Comparison of ENCODE assay signal across 19 cellular contexts in genomic region chr10:12777840-12778585, GRCh38.
DNase-seq lines count a peak whose midpoint lies in the region; ATAC-seq and TF ChIP-seq lines count a peak whose summit lies in the region.
"Had no signal": no experiment of that assay in that cellular context is flagged by ENCODE, and none has a peak within 500 bp of the region (broad histone marks: within the 10 kb centered on the region; RNA-seq: fewer than 3 reads in every experiment).

No MANE protein-coding gene starts in this region.

- H3K4me3 ChIP-seq in lower leg skin (ENCODE audit: low read depth, poor library complexity, severe bottlenecking), result no peak overlapping the region
- H3K4me3 ChIP-seq: hepatocyte, right lobe of liver, testis had no signal

- H3K4me3 Mint-ChIP-seq in activated CD8-positive, alpha-beta T cell treated with anti-CD3 and anti-CD28 coated beads for 36 hours, result no peak overlapping the region
- H3K4me3 Mint-ChIP-seq in activated CD8-positive, alpha-beta T cell treated with anti-CD3 and anti-CD28 coated beads, Interleukin-2, amount 10 ng/mL, durations not matched to agents 7 days and 5 days, result no peak overlapping the region
- H3K4me3 Mint-ChIP-seq: H9; natural killer cell treated with Interleukin-12 subunit alpha and Interleukin-12 subunit beta and Interleukin-15 and Interleukin-18, amount 100 ng/mL, for 72 hours had no signal

- CTCF ChIA-PET in activated CD8-positive, alpha-beta T cell treated with anti-CD3 and anti-CD28 coated beads for 36 hours (lab: Charles Lee), result no interaction called here
- CTCF ChIA-PET in activated CD8-positive, alpha-beta T cell treated with anti-CD3 and anti-CD28 coated beads, Interleukin-2, amount 10 ng/mL, durations not matched to agents 7 days and 5 days (lab: Charles Lee), result no interaction called here

- in situ Hi-C loops in G401 (cut with HindIII; ENCODE audit: low sequenced_read_pairs), result no loop called here

- no peak overlapping the region for H3K27ac Mint-ChIP-seq in activated CD8-positive, alpha-beta T cell treated with anti-CD3 and anti-CD28 coated beads for 36 hours
- no peak overlapping the region for H3K27ac Mint-ChIP-seq in activated CD8-positive, alpha-beta T cell treated with anti-CD3 and anti-CD28 coated beads, Interleukin-2, amount 10 ng/mL, durations not matched to agents 7 days and 5 days
- H3K27ac Mint-ChIP-seq: H9; natural killer cell treated with Interleukin-12 subunit alpha and Interleukin-12 subunit beta and Interleukin-15 and Interleukin-18, amount 100 ng/mL, for 72 hours had no signal

- peak; percentile 44 for DNase-seq in activated CD8-positive, alpha-beta T cell treated with anti-CD3 and anti-CD28 coated beads for 36 hours
- no peak for DNase-seq in activated CD8-positive, alpha-beta T cell treated with anti-CD3 and anti-CD28 coated beads, Interleukin-2, amount 10 ng/mL, durations not matched to agents 7 days and 5 days
- DNase-seq in G401 (ENCODE audit: low spot score), result peak; percentile 39
- DNase-seq in left ventricle myocardium superior, result peak; percentile 40
- peak; percentile 10 for DNase-seq in stimulated activated CD4-positive, alpha-beta T cell treated with anti-CD3 and anti-CD28 coated beads, Interleukin-4, amount 100 ng/mL, for 24 hours
- no peak for DNase-seq in RPMI8226
- no peak for DNase-seq in lower leg skin (ENCODE audit: low spot score in 2 of 2)
- DNase-seq: amniotic stem cell, H9, NCI-H2029 treated with DMSO at 0.1 percent for 48 hours, NCI-H524 treated with DMSO at 0.1 percent for 48 hours, right lobe of liver, SK-N-SH, testis had no signal

- 38 to 54% methylated on average over 7 to 8 of the region's 8 CpGs for WGBS in lower leg skin, 2 donors

- H3K4me1 Mint-ChIP-seq in activated CD8-positive, alpha-beta T cell treated with anti-CD3 and anti-CD28 coated beads for 36 hours (ENCODE audit: low read depth), result peaks cover 20% of the 10 kb centered on the region
- H3K4me1 Mint-ChIP-seq in activated CD8-positive, alpha-beta T cell treated with anti-CD3 and anti-CD28 coated beads, Interleukin-2, amount 10 ng/mL, durations not matched to agents 7 days and 5 days (ENCODE audit: low read depth), result peaks cover 4% of the 10 kb centered on the region

- no peak for TF ChIP-seq CTCF in activated CD8-positive, alpha-beta T cell treated with anti-CD3 and anti-CD28 coated beads for 36 hours (IDR thresholded peaks at IDR 0.05)
- no peak for TF ChIP-seq CTCF in lower leg skin (IDR thresholded peaks at IDR 0.05)

- POLR2A ChIA-PET in activated CD8-positive, alpha-beta T cell treated with anti-CD3 and anti-CD28 coated beads for 36 hours (lab: Charles Lee), result interaction anchor here (0.8 kb wide), 2 partner anchors 8 to 27 kb away, joined by 3 read pairs; no protein-coding TSS in a partner anchor
- POLR2A ChIA-PET in activated CD8-positive, alpha-beta T cell treated with anti-CD3 and anti-CD28 coated beads, Interleukin-2, amount 10 ng/mL, durations not matched to agents 7 days and 5 days (lab: Charles Lee), result no interaction called here

- peak; percentile 59 for ATAC-seq in activated CD8-positive, alpha-beta T cell treated with anti-CD3 and anti-CD28 coated beads for 36 hours
- no peak for ATAC-seq in activated CD8-positive, alpha-beta T cell treated with anti-CD3 and anti-CD28 coated beads, Interleukin-2, amount 10 ng/mL, durations not matched to agents 7 days and 5 days
- ATAC-seq in left ventricle myocardium superior (no peak), HG03571 (IDR thresholded peaks at IDR 0.05; ENCODE audit: unreplicated experiment) (no peak)
- ATAC-seq: esophagus mucosa; left lobe of liver; natural killer cell treated with Interleukin-12 subunit alpha and Interleukin-12 subunit beta and Interleukin-15 and Interleukin-18, amount 100 ng/mL, for 72 hours; right lobe of liver had no signal

- H3K27me3 Mint-ChIP-seq in activated CD8-positive, alpha-beta T cell treated with anti-CD3 and anti-CD28 coated beads for 36 hours, result no peaks in the 10 kb centered on the region
- H3K27me3 Mint-ChIP-seq in activated CD8-positive, alpha-beta T cell treated with anti-CD3 and anti-CD28 coated beads, Interleukin-2, amount 10 ng/mL, durations not matched to agents 7 days and 5 days (ENCODE audit: low read depth), result no peaks in the 10 kb centered on the region
- H3K27me3 Mint-ChIP-seq: natural killer cell treated with Interleukin-12 subunit alpha and Interleukin-12 subunit beta and Interleukin-15 and Interleukin-18, amount 100 ng/mL, for 72 hours had no signal

- no peak for TF ChIP-seq POLR2A in lower leg skin (IDR thresholded peaks at IDR 0.05)

- H3K36me3 Mint-ChIP-seq in activated CD8-positive, alpha-beta T cell treated with anti-CD3 and anti-CD28 coated beads for 36 hours (ENCODE audit: low read depth), result peaks cover 2% of the 10 kb centered on the region
- no peaks in the 10 kb centered on the region for H3K36me3 Mint-ChIP-seq in activated CD8-positive, alpha-beta T cell treated with anti-CD3 and anti-CD28 coated beads, Interleukin-2, amount 10 ng/mL, durations not matched to agents 7 days and 5 days (ENCODE audit: low read depth)
- H3K36me3 Mint-ChIP-seq: natural killer cell treated with Interleukin-12 subunit alpha and Interleukin-12 subunit beta and Interleukin-15 and Interleukin-18, amount 100 ng/mL, for 72 hours had no signal

- intact Hi-C loops in activated CD8-positive, alpha-beta T cell treated with anti-CD3 and anti-CD28 coated beads for 36 hours (cut with micrococcal nuclease), result no loop called here
- intact Hi-C loops in left ventricle myocardium superior (cut with micrococcal nuclease), result no loop called here
- intact Hi-C loops in lower leg skin (cut with DNase I; ENCODE audit: low total_unique reads), result no loop called here

- no peaks in the 10 kb centered on the region for H3K9me3 Mint-ChIP-seq in activated CD8-positive, alpha-beta T cell treated with anti-CD3 and anti-CD28 coated beads for 36 hours
- no peaks in the 10 kb centered on the region for H3K9me3 Mint-ChIP-seq in activated CD8-positive, alpha-beta T cell treated with anti-CD3 and anti-CD28 coated beads, Interleukin-2, amount 10 ng/mL, durations not matched to agents 7 days and 5 days (ENCODE audit: insufficient read depth)
- H3K9me3 Mint-ChIP-seq: H9; natural killer cell treated with Interleukin-12 subunit alpha and Interleukin-12 subunit beta and Interleukin-15 and Interleukin-18, amount 100 ng/mL, for 72 hours had no signal

Comparison
In these comparisons a context has a peak if more than half of its experiments do, and no peak if none do; other contexts are left out.
1. DNase-seq: peak in activated CD8-positive, alpha-beta T cell treated with anti-CD3 and anti-CD28 coated beads for 36 hours (single experiment), G401 (single experiment), left ventricle myocardium superior (single experiment) and stimulated activated CD4-positive, alpha-beta T cell treated with anti-CD3 and anti-CD28 coated beads, Interleukin-4, amount 100 ng/mL, for 24 hours (single experiment); none in activated CD8-positive, alpha-beta T cell treated with anti-CD3 and anti-CD28 coated beads, Interleukin-2, amount 10 ng/mL, durations not matched to agents 7 days and 5 days (single experiment), RPMI8226 (single experiment) and lower leg skin (0 of 2).